Comparison of ENCODE assay signal across 11 cellular contexts in genomic region chr20:43515628-43516027, GRCh38. TPM values are rescaled to one million over a fixed set of nuclear protein-coding genes. Genes with fewer than 3 reads are reported as not detected.
DNase-seq lines count a peak whose midpoint lies in the region; ATAC-seq, FAIRE-seq and TF ChIP-seq lines count a peak whose summit lies in the region.
"Had no signal": no experiment of that assay in that cellular context is flagged by ENCODE, and none has a peak within 500 bp of the region (broad histone marks: within the 10 kb centered on the region; RNA-seq: fewer than 3 reads in every experiment).

No MANE protein-coding gene starts in this region.

- no peaks in the 10 kb centered on the region for H3K79me2 ChIP-seq in endothelial cell of umbilical vein (ENCODE audit: control insufficient read depth, insufficient read depth, low read length)

- H3K27me3 ChIP-seq in endothelial cell of umbilical vein (ENCODE audit: control insufficient read depth in 2 of 2, insufficient read depth in 2 of 2, low read length in 2 of 2) (no peaks in the 10 kb centered on the region), skeletal muscle satellite cell (ENCODE audit: control insufficient read depth, insufficient read depth, low read length) (no peaks in the 10 kb centered on the region)
- H3K27me3 ChIP-seq: right atrium auricular region had no signal

- H3K4me2 ChIP-seq in endothelial cell of umbilical vein (ENCODE audit: insufficient read depth, low read length) (no peak overlapping the region), skeletal muscle satellite cell (ENCODE audit: low read length) (peak overlapping the region; percentile 83)

- peaks cover 5% of the 10 kb centered on the region for H3K4me1 Mint-ChIP-seq in activated CD8-positive, alpha-beta memory T cell treated with anti-CD3 and anti-CD28 coated beads, Interleukin-2, amount 10 ng/mL, durations not matched to agents 7 days and 5 days

- FAIRE-seq in endothelial cell of umbilical vein (lab: Jason Lieb, UNC): no peak

- TF ChIP-seq POLR2A in endothelial cell of umbilical vein (IDR thresholded peaks at IDR 0.05; ENCODE audit: low read depth, low read length): no peak

- CTCF ChIA-PET in activated CD8-positive, alpha-beta memory T cell treated with anti-CD3 and anti-CD28 coated beads, Interleukin-2, amount 10 ng/mL, durations not matched to agents 7 days and 5 days (lab: Charles Lee): interaction anchor here (0.8 to 1.6 kb wide), 4 partner anchors 23 to 178 kb away, joined by 3 to 4 read pairs (median 3); no protein-coding TSS in a partner anchor
- CTCF ChIA-PET in RWPE1 (lab: Yijun Ruan, JAX) (interaction anchor here (0.7 to 2.4 kb wide), 3 partner anchors 23 to 229 kb away, joined by 3 to 9 read pairs (median 7); no protein-coding TSS in a partner anchor), endothelial cell of umbilical vein (lab: Charles Lee) (interaction anchor here (0.5 to 2.0 kb wide), 4 partner anchors 22 to 177 kb away, joined by 3 to 10 read pairs (median 4); no protein-coding TSS in a partner anchor)

- intact Hi-C loops in endothelial cell of umbilical vein (cut with micrococcal nuclease): loop anchor here (2.0 kb wide), 2 partner anchors 67 to 75 kb away; partner anchors contain the start of gene IFT52

- dilution Hi-C loops in endothelial cell of umbilical vein (cut with MboI; ENCODE audit: extremely low pct_ligation_motif_present, low sequenced_read_pairs): no loop called here

- TF ChIP-seq CTCF in RWPE1 (conservative IDR thresholded peaks at IDR 0.05; ENCODE audit: low read depth) (no peak), endothelial cell of umbilical vein (IDR thresholded peaks at IDR 0.05; ENCODE audit: extremely low read depth in 1 of 2, insufficient read depth in 1 of 2, low read depth in 1 of 2, low read length in 2 of 2) (no peak)

- ATAC-seq in activated CD8-positive, alpha-beta memory T cell treated with anti-CD3 and anti-CD28 coated beads, Interleukin-2, amount 10 ng/mL, durations not matched to agents 7 days and 5 days: no peak

- no peaks in the 10 kb centered on the region for H3K36me3 ChIP-seq in endothelial cell of umbilical vein (ENCODE audit: control insufficient read depth in 2 of 2, extremely low read depth in 1 of 2, insufficient read depth in 2 of 2, low read length in 2 of 2)
- H3K36me3 ChIP-seq in skeletal muscle satellite cell (ENCODE audit: insufficient read depth, low read length): no peaks in the 10 kb centered on the region
- H3K36me3 ChIP-seq: right atrium auricular region had no signal

- H3K9ac ChIP-seq in endothelial cell of umbilical vein (replicated peaks; ENCODE audit: extremely low read depth, insufficient read depth, low read length) (no peak overlapping the region), skeletal muscle satellite cell (ENCODE audit: low read depth, low read length) (no peak overlapping the region)

- DNase-seq in activated CD8-positive, alpha-beta memory T cell treated with anti-CD3 and anti-CD28 coated beads, Interleukin-2, amount 10 ng/mL, durations not matched to agents 7 days and 5 days: no peak
- DNase-seq in activated CD8-positive, alpha-beta memory T cell treated with anti-CD3 and anti-CD28 coated beads, Interleukin-2, amount 50 U/mL, for 48 hours: no peak
- no peak for DNase-seq in RWPE1 (ENCODE audit: low spot score)
- DNase-seq in endothelial cell of umbilical vein (ENCODE audit: low read depth, low spot score): no peak
- no peak for DNase-seq in NCI-H345 (lab: John Stamatoyannopoulos, UW)
- DNase-seq in AG20443 (ENCODE audit: low spot score): no peak
- DNase-seq in stimulated activated CD4-positive, alpha-beta T cell treated with anti-CD3 and anti-CD28 coated beads, Interleukin-1b, Interleukin-23, amount 100 ng/mL, for 48 hours: no peak
- DNase-seq: NCI-H2171 treated with DMSO at 0.1 percent for 48 hours, T1000 had no signal

- BruUV-seq in endothelial cell of umbilical vein (replicated peaks; lab: Mats Ljungman, UMichigan): TSS peak; percentile 9

- H3K4me3 ChIP-seq in endothelial cell of umbilical vein (replicated peaks in 1 of 3; ENCODE audit: insufficient read depth in 1 of 3, low read depth in 1 of 3, low read length in 3 of 3) (no peak overlapping the region), skeletal muscle satellite cell (ENCODE audit: low read length) (peak overlapping the region; percentile 76)

- no peaks in the 10 kb centered on the region for H3K9me1 ChIP-seq in endothelial cell of umbilical vein (replicated peaks; ENCODE audit: control insufficient read depth, extremely low read depth, insufficient read depth, low read length)

- H3K36me3 Mint-ChIP-seq in activated CD8-positive, alpha-beta memory T cell treated with anti-CD3 and anti-CD28 coated beads, Interleukin-2, amount 10 ng/mL, durations not matched to agents 7 days and 5 days: peaks cover 4% of the 10 kb centered on the region

- POLR2A ChIA-PET in RWPE1 (lab: Yijun Ruan, JAX; ENCODE audit: low non-redundant PET): interaction anchor here (1.4 kb wide), 1 partner anchor 14 kb away, joined by 3 read pairs; no protein-coding TSS in a partner anchor
- POLR2A ChIA-PET in endothelial cell of umbilical vein (lab: Charles Lee): no interaction called here

- no peak overlapping the region for H2AFZ ChIP-seq in endothelial cell of umbilical vein (ENCODE audit: low read depth, low read length)

- H3K27ac Mint-ChIP-seq in activated CD8-positive, alpha-beta memory T cell treated with anti-CD3 and anti-CD28 coated beads, Interleukin-2, amount 10 ng/mL, durations not matched to agents 7 days and 5 days: no peak overlapping the region

- no peaks in the 10 kb centered on the region for H3K9me3 Mint-ChIP-seq in activated CD8-positive, alpha-beta memory T cell treated with anti-CD3 and anti-CD28 coated beads, Interleukin-2, amount 10 ng/mL, durations not matched to agents 7 days and 5 days (ENCODE audit: low read depth)

- H4K20me1 ChIP-seq in endothelial cell of umbilical vein (replicated peaks; ENCODE audit: control insufficient read depth, extremely low read depth, insufficient read depth, low read length): no peaks in the 10 kb centered on the region

- H3K27me3 Mint-ChIP-seq in activated CD8-positive, alpha-beta memory T cell treated with anti-CD3 and anti-CD28 coated beads, Interleukin-2, amount 10 ng/mL, durations not matched to agents 7 days and 5 days: peaks cover 4% of the 10 kb centered on the region

- H3K27ac ChIP-seq in RWPE1 (peak overlapping the region; percentile 67; the same call in 1 of the 2 replicates), endothelial cell of umbilical vein (ENCODE audit: insufficient read depth, low read depth, low read length) (no peak overlapping the region)

- H3K4me1 ChIP-seq in endothelial cell of umbilical vein (ENCODE audit: control insufficient read depth, extremely low read depth, insufficient read depth, low read length) (no peaks in the 10 kb centered on the region), skeletal muscle satellite cell (ENCODE audit: control insufficient read depth, insufficient read depth, low read length) (no peaks in the 10 kb centered on the region)

- H3K9me3 ChIP-seq in endothelial cell of umbilical vein (replicated peaks; ENCODE audit: control insufficient read depth, insufficient read depth, low read length): no peaks in the 10 kb centered on the region
- no peaks in the 10 kb centered on the region for H3K9me3 ChIP-seq in skeletal muscle satellite cell (replicated peaks; ENCODE audit: low read length)
- H3K9me3 ChIP-seq: right atrium auricular region had no signal

- H3K4me3 Mint-ChIP-seq in activated CD8-positive, alpha-beta memory T cell treated with anti-CD3 and anti-CD28 coated beads, Interleukin-2, amount 10 ng/mL, durations not matched to agents 7 days and 5 days: peak overlapping the region; percentile 89

RNA-seq across cellular contexts. Expression of gene L3MBTL1, which starts 8.1 kb away (rescaled TPM):
- 1 to 10 TPM; 6.8 to 9.6 TPM for total RNA-seq in activated CD8-positive, alpha-beta memory T cell treated with anti-CD3 and anti-CD28 coated beads, Interleukin-2, amount 10 ng/mL, durations not matched to agents 7 days and 5 days
- 7.1 and 8.2 TPM in 2 replicates for total RNA-seq in endothelial cell of umbilical vein
- polyA plus RNA-seq in endothelial cell of umbilical vein: 4.8 and 5.2 TPM in 2 replicates
- 1.4 and 1.9 TPM in 2 replicates for polyA plus RNA-seq in endothelial cell of umbilical vein (2011; cell fraction: cytosol; rRNA removed)
- polyA plus RNA-seq in endothelial cell of umbilical vein (2011; cell fraction: nucleus; rRNA removed): 36.0 and 46.5 TPM in 2 replicates
- 2.7 and 2.9 TPM in 2 replicates for polyA plus RNA-seq in endothelial cell of umbilical vein (2012)
- polyA minus RNA-seq in endothelial cell of umbilical vein: 12.1 and 12.7 TPM in 2 replicates
- polyA minus RNA-seq in endothelial cell of umbilical vein (2011; cell fraction: cytosol; rRNA and poly(A)+ RNA removed): 5.0 TPM
- polyA minus RNA-seq in endothelial cell of umbilical vein (2011; cell fraction: nucleus; rRNA and poly(A)+ RNA removed): 16.2 and 18.4 TPM in 2 replicates
- total RNA-seq in skeletal muscle satellite cell (2012; rRNA removed): 4.8 and 9.9 TPM in 2 replicates

RNA-seq across cellular contexts. Expression of gene SGK2, which starts 43.2 kb away (rescaled TPM):
- total RNA-seq in activated CD8-positive, alpha-beta memory T cell treated with anti-CD3 and anti-CD28 coated beads, Interleukin-2, amount 10 ng/mL, durations not matched to agents 7 days and 5 days: under 1 TPM in 1 of 2 experiments, not detected in 1; 0.26 TPM
- total RNA-seq in endothelial cell of umbilical vein: 0.27 and 0.35 TPM in 2 replicates
- polyA plus RNA-seq in endothelial cell of umbilical vein: 0.21 TPM in 2 replicates
- polyA plus RNA-seq in endothelial cell of umbilical vein (2011; cell fraction: cytosol; rRNA removed): 0.04 and 0.07 TPM in 2 replicates
- 1.0 and 1.4 TPM in 2 replicates for polyA plus RNA-seq in endothelial cell of umbilical vein (2011; cell fraction: nucleus; rRNA removed)
- polyA plus RNA-seq in endothelial cell of umbilical vein (2012): 0.29 TPM in 1 of 2 replicates, not detected in the other
- polyA minus RNA-seq in endothelial cell of umbilical vein: 0.55 and 1.7 TPM in 2 replicates
- polyA minus RNA-seq in endothelial cell of umbilical vein (2011; cell fraction: cytosol; rRNA and poly(A)+ RNA removed): not detected
- polyA minus RNA-seq in endothelial cell of umbilical vein (2011; cell fraction: nucleus; rRNA and poly(A)+ RNA removed): 0.48 and 1.4 TPM in 2 replicates
- total RNA-seq in skeletal muscle satellite cell (2012; rRNA removed): not detected in 2 replicates

RNA-seq across cellular contexts. Expression of gene SRSF6, which starts 57.9 kb away (rescaled TPM):
- 100 to 1,000 TPM; 108 to 162 TPM for total RNA-seq in activated CD8-positive, alpha-beta memory T cell treated with anti-CD3 and anti-CD28 coated beads, Interleukin-2, amount 10 ng/mL, durations not matched to agents 7 days and 5 days
- 153 and 157 TPM in 2 replicates for total RNA-seq in endothelial cell of umbilical vein
- 52.0 and 61.9 TPM in 2 replicates for polyA plus RNA-seq in endothelial cell of umbilical vein
- polyA plus RNA-seq in endothelial cell of umbilical vein (2011; cell fraction: cytosol; rRNA removed): 82.6 and 99.1 TPM in 2 replicates
- 330 and 385 TPM in 2 replicates for polyA plus RNA-seq in endothelial cell of umbilical vein (2011; cell fraction: nucleus; rRNA removed)
- polyA plus RNA-seq in endothelial cell of umbilical vein (2012): 112 and 113 TPM in 2 replicates
- polyA minus RNA-seq in endothelial cell of umbilical vein: 95.4 and 111 TPM in 2 replicates
- polyA minus RNA-seq in endothelial cell of umbilical vein (2011; cell fraction: cytosol; rRNA and poly(A)+ RNA removed): 104 TPM
- 88.6 and 112 TPM in 2 replicates for polyA minus RNA-seq in endothelial cell of umbilical vein (2011; cell fraction: nucleus; rRNA and poly(A)+ RNA removed)
- 43.9 and 46.1 TPM in 2 replicates for total RNA-seq in skeletal muscle satellite cell (2012; rRNA removed)
